In genomic region chr6:145204258-145204766, GRCh38 we compare ENCODE assay signal across 1 cellular context.
TF ChIP-seq lines count a peak whose summit lies in the region.

No MANE protein-coding gene starts in this region.

TF ChIP-seq in SK-N-SH treated with all-trans-retinoic acid at 6 μM for 48 hours, 23 proteins besides CTCF, POLR2A, EP300 and RAD21 (continued from another document):
- peak; percentile 89 for TF ChIP-seq TSHZ2 (CRISPR knock-in tag; IDR thresholded peaks at IDR 0.05)
- TF ChIP-seq GLIS3 (CRISPR knock-in tag; IDR thresholded peaks at IDR 0.05) = no peak
- TF ChIP-seq CSRNP3 (CRISPR knock-in tag; IDR thresholded peaks at IDR 0.05) = no peak
- TF ChIP-seq CSDC2 (CRISPR knock-in tag; IDR thresholded peaks at IDR 0.05) = no peak
- no peak for TF ChIP-seq ZNF70 (CRISPR knock-in tag; IDR thresholded peaks at IDR 0.05)
- TF ChIP-seq ISL1 (CRISPR knock-in tag; IDR thresholded peaks at IDR 0.05) = peak; percentile 91
- no peak for TF ChIP-seq PPARA (CRISPR knock-in tag; IDR thresholded peaks at IDR 0.05; ENCODE audit: borderline replicate concordance)
